ENCODE assay signal across 17 cellular contexts in the genomic region with DNA sequence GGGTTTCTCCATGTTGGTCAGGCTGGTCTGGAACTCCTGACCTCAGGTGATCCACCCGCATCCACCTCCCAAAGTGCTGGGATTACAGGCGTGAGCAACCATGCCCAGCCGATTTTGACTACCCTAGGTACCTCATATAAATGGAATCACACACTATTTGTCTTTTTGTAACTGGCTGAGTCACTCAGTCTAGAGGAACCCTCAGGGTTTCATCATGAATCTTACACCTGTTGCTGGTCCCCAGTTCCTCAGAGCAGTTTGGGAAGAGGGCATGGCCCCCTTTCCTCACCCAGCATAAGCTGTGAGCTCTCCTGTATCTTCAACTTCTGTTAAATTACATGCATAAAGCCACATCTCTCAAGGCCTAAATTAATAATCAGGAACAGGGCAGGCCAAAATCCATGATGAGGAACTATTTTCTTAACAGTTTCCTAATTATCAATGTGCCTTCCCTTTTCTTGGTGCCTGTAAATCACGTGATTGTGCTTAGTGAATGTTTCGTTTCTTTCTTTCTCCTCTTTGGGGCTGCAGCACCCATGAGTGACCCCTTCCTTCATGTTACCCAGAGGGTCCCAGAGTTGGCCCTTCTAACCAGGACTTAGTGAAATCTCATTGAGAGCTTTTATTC. TPM values are rescaled to one million over a fixed set of nuclear protein-coding genes. Genes with fewer than 3 reads are reported as not detected.
DNase-seq lines count a peak whose midpoint lies in the region; ATAC-seq and TF ChIP-seq lines count a peak whose summit lies in the region.
"Had no signal": no experiment of that assay in that cellular context is flagged by ENCODE, and none has a peak within 500 bp of the region (broad histone marks: within the 10 kb centered on the region; RNA-seq: fewer than 3 reads in every experiment).

No MANE protein-coding gene starts in this region.

- H3K9me3 ChIP-seq in esophagus squamous epithelium (no peaks in the 10 kb centered on the region), lung (ENCODE audit: control insufficient read depth in 2 of 2, insufficient read depth in 1 of 2, low read length in 1 of 2) (no peaks in the 10 kb centered on the region), mucosa of descending colon (no peaks in the 10 kb centered on the region)
- H3K9me3 ChIP-seq: prostate gland had no signal

- H3K4me1 ChIP-seq in esophagus squamous epithelium (peaks cover 0 to 4% (median 0%) of the 10 kb centered on the region in 3 donors), lung (ENCODE audit: control insufficient read depth in 2 of 2, insufficient read depth in 2 of 2, low read length in 2 of 2) (peaks cover 6 to 10% of the 10 kb centered on the region in 2 donors), mucosa of descending colon (ENCODE audit: low read depth) (no peaks in the 10 kb centered on the region)
- H3K4me1 ChIP-seq: prostate gland had no signal

- ATAC-seq in Right ventricle myocardium inferior (peak; percentile 8), left ventricle myocardium superior (no peak), lung (ENCODE audit: insufficient read depth, low FRiP score) (no peak), GM21447 (IDR thresholded peaks at IDR 0.05; ENCODE audit: unreplicated experiment) (no peak), mucosa of descending colon (no peak)
- ATAC-seq: activated CD8-positive, alpha-beta T cell treated with anti-CD3 and anti-CD28 coated beads for 36 hours; stimulated activated naive CD8-positive, alpha-beta T cell treated with anti-CD3 and anti-CD28 coated beads, Interleukin-15, amount 100 ng/mL, for 72 hours had no signal

- intact Hi-C loops in Right ventricle myocardium inferior (cut with DNase I), result no loop called here
- intact Hi-C loops in left ventricle myocardium superior (cut with micrococcal nuclease), result no loop called here
- intact Hi-C loops in esophagus squamous epithelium (cut with DNase I), result no loop called here
- intact Hi-C loops in mucosa of descending colon (cut with DNase I, micrococcal nuclease), result no loop called here

- 58 to 65% methylated on average over 2 to 4 of the region's 5 CpGs for whole genome bisulfite sequencing in esophagus squamous epithelium, 2 donors
- WGBS in lung, 2 donors, result 53 to 74% methylated on average over 5 of the region's 5 CpGs

- in situ Hi-C loops in KBM-7 (cut with MboI; ENCODE audit: low pct_unique_long_range_greater_than_20kb, low sequenced_read_pairs), result no loop called here

- H3K4me3 ChIP-seq in esophagus squamous epithelium (no peak overlapping the region), lung (no peak overlapping the region), mucosa of descending colon (no peak overlapping the region)
- H3K4me3 ChIP-seq: prostate gland had no signal

- H3K27ac ChIP-seq in esophagus squamous epithelium, result peak overlapping the region in 3 of 4 donors; percentile 12 to 63 (median 29)
- peak overlapping the region; percentile 37 to 52 for H3K27ac ChIP-seq in lung (ENCODE audit: low read depth in 1 of 2, low read length in 1 of 2)
- H3K27ac ChIP-seq: prostate gland, VCaP had no signal

- TF ChIP-seq CTCF in esophagus squamous epithelium (IDR thresholded peaks at IDR 0.05) (no peak), lung (IDR thresholded peaks at IDR 0.05; ENCODE audit: control extremely low read depth, extremely low read depth) (no peak), mucosa of descending colon (IDR thresholded peaks at IDR 0.05) (no peak)

- peaks cover 0 to 4% (median 0%) of the 10 kb centered on the region in 4 donors for H3K27me3 ChIP-seq in esophagus squamous epithelium
- no peaks in the 10 kb centered on the region for H3K27me3 ChIP-seq in lung (ENCODE audit: control insufficient read depth, insufficient read depth)

- TF ChIP-seq POLR2A in esophagus squamous epithelium (IDR thresholded peaks at IDR 0.05), result no peak

- DNase-seq in Right ventricle myocardium inferior (ENCODE audit: missing footprints), result no peak
- no peak for DNase-seq in left ventricle myocardium superior
- no peak for DNase-seq in esophagus squamous epithelium (lab: John Stamatoyannopoulos, UW)
- DNase-seq in lung (ENCODE audit: low spot score), result no peak
- no peak for DNase-seq in activated CD8-positive, alpha-beta memory T cell treated with anti-CD3 and anti-CD28 coated beads for 24 hours
- DNase-seq in KBM-7, result no peak
- DNase-seq in mucosa of descending colon, result no peak
- DNase-seq: activated CD8-positive, alpha-beta T cell treated with anti-CD3 and anti-CD28 coated beads for 36 hours; CD4-positive, CD25-positive, alpha-beta regulatory T cell; central memory CD4-positive, alpha-beta T cell; NCI-H2029; NCI-H446 treated with DMSO at 0.1 percent for 48 hours; stimulated activated naive CD8-positive, alpha-beta T cell treated with anti-CD3 and anti-CD28 coated beads, Interleukin-15, amount 100 ng/mL, for 72 hours had no signal

- H3K36me3 ChIP-seq in esophagus squamous epithelium, result no peaks in the 10 kb centered on the region
- peaks cover 0 to 5% of the 10 kb centered on the region in 2 donors for H3K36me3 ChIP-seq in lung (ENCODE audit: control insufficient read depth in 2 of 2, insufficient read depth in 2 of 2, low read length in 2 of 2)
- H3K36me3 ChIP-seq in mucosa of descending colon (ENCODE audit: low read depth), result no peaks in the 10 kb centered on the region
- H3K36me3 ChIP-seq: prostate gland had no signal

RNA-seq across cellular contexts. Expression of gene DYSF, which starts 20.9 kb away (rescaled TPM):
- total RNA-seq in Right ventricle myocardium inferior (57.8 TPM), left ventricle myocardium superior (49.2 TPM), esophagus squamous epithelium (10 to 100 TPM in 1 of 4 donors, 1 to 10 TPM in 3; 2.4 to 10.6 (median 4.3) TPM), lung (10 to 100 TPM; 31.8 to 48.3 TPM), mucosa of descending colon (10 to 100 TPM in 1 of 3 donors, 1 to 10 TPM in 2; 2.0 to 19.4 (median 6.8) TPM)
- polyA plus RNA-seq in lung, result 10 to 100 TPM; 12.9 to 56.2 TPM
- total RNA-seq: activated T-helper 1 cell treated with anti-CD3 and anti-CD28 coated beads, Interleukin-12 subunit alpha, Interleukin-12 subunit beta, Interleukin-2, Interleukin-4 antibody, amounts not matched to agents 30 ng/mL and 10 ng/mL and 1 ng/mL, durations not matched to agents 14 hours and 24 hours and 36 hours had no signal
